ENCODE assay signal across 1 cellular context in genomic region chrX:5632061-5632614, GRCh38.
TF ChIP-seq lines count a peak whose summit lies in the region.

No MANE protein-coding gene starts in this region.

TF ChIP-seq in WTC11, 78 proteins besides CTCF, POLR2A, EP300 and RAD21 (continued from another document):
- TF ChIP-seq ATF2 (CRISPR knock-in tag; IDR thresholded peaks at IDR 0.05; ENCODE audit: borderline replicate concordance, low read depth) (no peak), SOX15 (CRISPR knock-in tag; IDR thresholded peaks at IDR 0.05) (no peak), ATF6 (CRISPR knock-in tag; IDR thresholded peaks at IDR 0.05) (no peak), NFE2L1 (CRISPR knock-in tag; IDR thresholded peaks at IDR 0.05) (no peak)
